ENCODE assay signal across 6 cellular contexts in the genomic region with DNA sequence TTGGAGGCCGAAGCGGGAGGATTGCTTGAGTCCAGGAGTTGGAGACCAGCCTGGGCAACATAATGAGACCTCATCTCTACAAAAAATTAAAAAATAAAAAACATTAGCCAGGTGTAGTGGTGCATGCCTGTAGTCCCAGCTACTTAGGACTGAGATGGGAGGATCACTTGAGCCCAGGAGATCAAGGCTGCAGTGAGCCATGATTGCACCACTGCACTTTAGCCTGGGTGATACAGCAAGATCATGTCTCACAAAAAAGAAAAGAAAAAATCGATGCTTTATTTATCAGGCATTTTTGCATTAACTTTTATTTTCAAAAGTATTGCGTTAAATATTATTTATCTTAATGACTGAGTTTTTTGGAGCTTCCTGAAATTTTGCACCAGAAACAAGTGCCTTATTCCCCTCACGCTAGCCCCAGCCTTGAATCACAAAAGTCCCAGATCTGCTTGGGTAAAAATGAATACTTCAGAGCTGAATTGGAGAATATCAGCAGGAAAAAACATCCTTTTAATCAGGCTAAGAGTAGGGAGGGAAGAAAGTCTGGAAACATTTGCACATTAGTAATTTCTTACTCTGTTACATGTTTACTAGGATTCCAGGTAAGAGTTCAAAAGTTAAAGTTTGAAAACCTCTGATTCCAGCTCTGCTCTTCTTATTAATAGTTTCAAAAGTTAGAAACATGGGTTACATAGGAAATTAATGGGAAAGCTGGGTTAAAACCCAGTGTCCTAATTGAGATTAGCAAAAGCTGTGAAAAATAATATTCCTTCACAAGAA.
"Had no signal": no experiment of that assay in that cellular context is flagged by ENCODE, and none has a peak within 500 bp of the region (broad histone marks: within the 10 kb centered on the region; RNA-seq: fewer than 3 reads in every experiment).

No MANE protein-coding gene starts in this region.

- H3K9ac ChIP-seq: GM23248 had no signal

- H3K4me3 Mint-ChIP-seq: H9 had no signal

- DNase-seq: GM23248, H9, HCEC 1CT, IMR-90, KBM-7 had no signal

- H3K4me3 ChIP-seq: GM23248 had no signal

- H3K27ac ChIP-seq: GM23248, HL-60 had no signal
